9 cellular contexts compared by ENCODE assay signal in the genomic region with DNA sequence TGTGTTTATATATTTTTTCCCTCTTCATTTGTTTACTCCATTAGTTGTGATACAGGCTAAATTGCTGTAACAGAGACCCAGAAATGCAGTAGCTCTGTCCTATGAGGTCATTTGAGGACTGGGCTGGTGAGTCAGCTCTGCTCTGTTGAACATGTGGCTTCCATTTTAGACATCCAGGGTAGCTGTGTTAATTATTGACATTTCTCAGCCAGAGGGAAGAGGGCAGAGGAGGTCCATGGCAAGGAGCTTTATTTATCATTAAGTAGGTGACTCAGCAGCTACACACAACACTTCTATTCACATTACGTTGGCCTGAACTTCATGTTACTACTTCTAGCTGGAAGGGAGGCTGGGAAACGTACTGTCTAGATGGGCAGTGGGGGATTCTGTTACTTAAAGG.
DNase-seq lines count a peak whose midpoint lies in the region; TF ChIP-seq lines count a peak whose summit lies in the region.
"Had no signal": no experiment of that assay in that cellular context is flagged by ENCODE, and none has a peak within 500 bp of the region (broad histone marks: within the 10 kb centered on the region; RNA-seq: fewer than 3 reads in every experiment).

No MANE protein-coding gene starts in this region.

- no peaks in the 10 kb centered on the region for H3K27me3 ChIP-seq in ascending aorta

- in situ Hi-C loops in Caki2 (cut with HindIII; ENCODE audit: low pct_unique_long_range_greater_than_20kb, low sequenced_read_pairs): no loop called here

- H3K27me3 Mint-ChIP-seq in activated CD4-positive, alpha-beta memory T cell treated with anti-CD3 and anti-CD28 coated beads, Interleukin-2, amount 10 ng/mL, durations not matched to agents 7 days and 5 days: peaks cover 5% of the 10 kb centered on the region

- H3K9me3 ChIP-seq in HEK293 (ENCODE audit: control insufficient read depth, insufficient read depth, low read depth, low read length): no peaks in the 10 kb centered on the region
- no peaks in the 10 kb centered on the region for H3K9me3 ChIP-seq in ascending aorta

- POLR2A ChIA-PET in HEK293 (lab: Yijun Ruan, JAX): no interaction called here
- POLR2A ChIA-PET in activated CD4-positive, alpha-beta memory T cell treated with anti-CD3 and anti-CD28 coated beads, Interleukin-2, amount 10 ng/mL, durations not matched to agents 7 days and 5 days (lab: Charles Lee): no interaction called here

- no peaks in the 10 kb centered on the region for H3K4me1 Mint-ChIP-seq in activated CD4-positive, alpha-beta memory T cell treated with anti-CD3 and anti-CD28 coated beads, Interleukin-2, amount 10 ng/mL, durations not matched to agents 7 days and 5 days
- H3K4me1 Mint-ChIP-seq: brain had no signal

- CTCF ChIA-PET in HEK293 (lab: Yijun Ruan, JAX): interaction anchor here (1.0 to 2.1 kb wide), 3 partner anchors 14 to 283 kb away, joined by 5 to 13 read pairs (median 5); no protein-coding TSS in a partner anchor
- CTCF ChIA-PET in activated CD4-positive, alpha-beta memory T cell treated with anti-CD3 and anti-CD28 coated beads, Interleukin-2, amount 10 ng/mL, durations not matched to agents 7 days and 5 days (lab: Charles Lee): no interaction called here

- no peaks in the 10 kb centered on the region for H3K9me3 Mint-ChIP-seq in activated CD4-positive, alpha-beta memory T cell treated with anti-CD3 and anti-CD28 coated beads, Interleukin-2, amount 10 ng/mL, durations not matched to agents 7 days and 5 days
- H3K9me3 Mint-ChIP-seq: brain had no signal

- no peak overlapping the region for H3K4me3 Mint-ChIP-seq in activated CD4-positive, alpha-beta memory T cell treated with anti-CD3 and anti-CD28 coated beads, Interleukin-2, amount 10 ng/mL, durations not matched to agents 7 days and 5 days
- H3K4me3 Mint-ChIP-seq: brain had no signal

- H3K27ac Mint-ChIP-seq in activated CD4-positive, alpha-beta memory T cell treated with anti-CD3 and anti-CD28 coated beads, Interleukin-2, amount 10 ng/mL, durations not matched to agents 7 days and 5 days: no peak overlapping the region

- peak; percentile 96 for DNase-seq in Caki2 (ENCODE audit: low read depth)
- DNase-seq in NCI-H460 (ENCODE audit: extremely low read depth, low read depth): peak; percentile 8
- peak; percentile 86 for DNase-seq in iris pigment epithelial cell (ENCODE audit: low read depth)
- DNase-seq in occipital lobe (lab: John Stamatoyannopoulos, UW): no peak
- DNase-seq in ascending aorta (ENCODE audit: low spot score in 2 of 2): no peak
- no peak for DNase-seq in activated CD4-positive, alpha-beta memory T cell treated with anti-CD3 and anti-CD28 coated beads, Interleukin-2, amount 10 ng/mL, durations not matched to agents 7 days and 5 days
- no peak for DNase-seq in activated gamma-delta T cell (lab: John Stamatoyannopoulos, UW)

- H3K36me3 ChIP-seq in HEK293 (ENCODE audit: control insufficient read depth in 2 of 2, insufficient read depth in 1 of 2, low read length in 2 of 2) (no peaks in the 10 kb centered on the region), ascending aorta (no peaks in the 10 kb centered on the region)

- TF ChIP-seq CTCF in HEK293 (tag by site-specific recombination; IDR thresholded peaks at IDR 0.05): no peak
- no peak for TF ChIP-seq CTCF in ascending aorta (IDR thresholded peaks at IDR 0.05)

- H3K4me3 ChIP-seq in HEK293 (ENCODE audit: low read depth, low read length) (no peak overlapping the region), ascending aorta (no peak overlapping the region)

- H3K27ac ChIP-seq in HEK293 (ENCODE audit: extremely low read depth, low read depth, low read length) (no peak overlapping the region), ascending aorta (no peak overlapping the region)

- H3K4me1 ChIP-seq in HEK293 (ENCODE audit: control insufficient read depth, insufficient read depth, low read length) (peaks cover 6% of the 10 kb centered on the region; the same call in 1 of the 2 replicates), ascending aorta (no peaks in the 10 kb centered on the region)

- intact Hi-C loops in ascending aorta (cut with DNase I): no loop called here

- no peaks in the 10 kb centered on the region for H3K36me3 Mint-ChIP-seq in activated CD4-positive, alpha-beta memory T cell treated with anti-CD3 and anti-CD28 coated beads, Interleukin-2, amount 10 ng/mL, durations not matched to agents 7 days and 5 days (ENCODE audit: low read depth)
- H3K36me3 Mint-ChIP-seq: brain had no signal

TF ChIP-seq in HEK293, 187 proteins besides CTCF, POLR2A, EP300 and RAD21 (continues in another document):
- TF ChIP-seq ZNF544 (tag by site-specific recombination; IDR thresholded peaks at IDR 0.05) (no peak), ZNF140 (tag by site-specific recombination; IDR thresholded peaks at IDR 0.05) (no peak), ZNF548 (tag by site-specific recombination; IDR thresholded peaks at IDR 0.05) (no peak), KLF7 (tag by site-specific recombination; IDR thresholded peaks at IDR 0.05; ENCODE audit: borderline replicate concordance) (no peak), ZNF37A (tag by site-specific recombination; IDR thresholded peaks at IDR 0.05) (no peak), KLF16 (tag by site-specific recombination; IDR thresholded peaks at IDR 0.05) (no peak), ZNF16 (tag by site-specific recombination; IDR thresholded peaks at IDR 0.05; ENCODE audit: low read depth) (no peak), ZNF558 (tag by site-specific recombination; IDR thresholded peaks at IDR 0.05) (no peak), ZFP41 (tag by site-specific recombination; IDR thresholded peaks at IDR 0.05; ENCODE audit: borderline replicate concordance) (no peak), MYNN (tag by site-specific recombination; IDR thresholded peaks at IDR 0.05; ENCODE audit: borderline replicate concordance) (no peak), EGR2 (tag by site-specific recombination; IDR thresholded peaks at IDR 0.05; ENCODE audit: low read depth) (no peak), ZNF292 (tag by site-specific recombination; IDR thresholded peaks at IDR 0.05; ENCODE audit: borderline replicate concordance, low read depth) (no peak), ZNF404 (tag by site-specific recombination; IDR thresholded peaks at IDR 0.05) (no peak), ZNF610 (tag by site-specific recombination; IDR thresholded peaks at IDR 0.05; ENCODE audit: borderline replicate concordance) (no peak), ZNF354C (tag by site-specific recombination; IDR thresholded peaks at IDR 0.05; ENCODE audit: borderline replicate concordance, low read depth) (no peak), ZNF473 (tag by site-specific recombination; IDR thresholded peaks at IDR 0.05) (no peak), ZNF561 (tag by site-specific recombination; IDR thresholded peaks at IDR 0.05; ENCODE audit: borderline replicate concordance) (no peak), ZNF121 (tag by site-specific recombination; IDR thresholded peaks at IDR 0.05) (no peak), MZF1 (tag by site-specific recombination; IDR thresholded peaks at IDR 0.05; ENCODE audit: borderline replicate concordance) (no peak)
- TF ChIP-seq, protein P1, sequence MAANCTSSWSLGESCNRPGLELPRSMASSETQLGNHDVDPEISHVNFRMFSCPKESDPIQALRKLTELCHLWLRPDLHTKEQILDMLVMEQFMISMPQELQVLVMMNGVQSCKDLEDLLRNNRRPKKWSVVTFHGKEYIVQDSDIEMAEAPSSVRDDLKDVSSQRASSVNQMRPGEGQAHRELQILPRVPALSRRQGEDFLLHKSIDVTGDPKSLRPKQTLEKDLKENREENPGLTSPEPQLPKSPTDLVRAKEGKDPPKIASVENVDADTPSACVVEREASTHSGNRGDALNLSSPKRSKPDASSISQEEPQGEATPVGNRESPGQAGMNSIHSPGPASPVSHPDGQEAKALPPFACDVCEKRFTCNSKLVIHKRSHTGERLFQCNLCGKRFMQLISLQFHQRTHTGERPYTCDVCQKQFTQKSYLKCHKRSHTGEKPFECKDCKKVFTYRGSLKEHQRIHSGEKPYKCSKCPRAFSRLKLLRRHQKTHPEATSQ (tag by site-specific recombination; IDR thresholded peaks at IDR 0.05): no peak
- TF ChIP-seq, protein P2, sequence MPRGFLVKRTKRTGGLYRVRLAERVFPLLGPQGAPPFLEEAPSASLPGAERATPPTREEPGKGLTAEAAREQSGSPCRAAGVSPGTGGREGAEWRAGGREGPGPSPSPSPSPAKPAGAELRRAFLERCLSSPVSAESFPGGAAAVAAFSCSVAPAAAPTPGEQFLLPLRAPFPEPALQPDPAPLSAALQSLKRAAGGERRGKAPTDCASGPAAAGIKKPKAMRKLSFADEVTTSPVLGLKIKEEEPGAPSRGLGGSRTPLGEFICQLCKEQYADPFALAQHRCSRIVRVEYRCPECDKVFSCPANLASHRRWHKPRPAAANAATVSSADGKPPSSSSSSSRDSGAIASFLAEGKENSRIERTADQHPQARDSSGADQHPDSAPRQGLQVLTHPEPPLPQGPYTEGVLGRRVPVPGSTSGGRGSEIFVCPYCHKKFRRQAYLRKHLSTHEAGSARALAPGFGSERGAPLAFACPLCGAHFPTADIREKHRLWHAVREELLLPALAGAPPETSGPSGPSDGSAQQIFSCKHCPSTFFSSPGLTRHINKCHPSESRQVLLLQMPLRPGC (tag by site-specific recombination; IDR thresholded peaks at IDR 0.05): 0 out of 2 replicates have a peak, but pooled peaks have one; percentile 27
- TF ChIP-seq, protein P3, sequence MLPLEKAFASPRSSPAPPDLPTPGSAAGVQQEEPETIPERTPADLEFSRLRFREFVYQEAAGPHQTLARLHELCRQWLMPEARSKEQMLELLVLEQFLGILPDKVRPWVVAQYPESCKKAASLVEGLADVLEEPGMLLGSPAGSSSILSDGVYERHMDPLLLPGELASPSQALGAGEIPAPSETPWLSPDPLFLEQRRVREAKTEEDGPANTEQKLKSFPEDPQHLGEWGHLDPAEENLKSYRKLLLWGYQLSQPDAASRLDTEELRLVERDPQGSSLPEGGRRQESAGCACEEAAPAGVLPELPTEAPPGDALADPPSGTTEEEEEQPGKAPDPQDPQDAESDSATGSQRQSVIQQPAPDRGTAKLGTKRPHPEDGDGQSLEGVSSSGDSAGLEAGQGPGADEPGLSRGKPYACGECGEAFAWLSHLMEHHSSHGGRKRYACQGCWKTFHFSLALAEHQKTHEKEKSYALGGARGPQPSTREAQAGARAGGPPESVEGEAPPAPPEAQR (tag by site-specific recombination; IDR thresholded peaks at IDR 0.05): no peak

Comparison
In these comparisons a context has a peak if more than half of its experiments do, and no peak if none do; other contexts are left out.
1. DNase-seq: peak in Caki2 (single experiment), NCI-H460 (single experiment) and iris pigment epithelial cell (single experiment); none in occipital lobe (single experiment), ascending aorta (0 of 2), activated CD4-positive, alpha-beta memory T cell treated with anti-CD3 and anti-CD28 coated beads, Interleukin-2, amount 10 ng/mL, durations not matched to agents 7 days and 5 days (single experiment) and activated gamma-delta T cell (single experiment).